Comparison of ENCODE assay signal across 13 cellular contexts in genomic region chr14:100081997-100082625, GRCh38. TPM values are rescaled to one million over a fixed set of nuclear protein-coding genes. Genes with fewer than 3 reads are reported as not detected.
A peak's percentile ranks its signal among the peaks of the same experiment; 100 is the strongest.
DNase-seq lines count a peak whose midpoint lies in the region; ATAC-seq and TF ChIP-seq lines count a peak whose summit lies in the region.
"Had no signal": no experiment of that assay in that cellular context is flagged by ENCODE, and none has a peak within 500 bp of the region (broad histone marks: within the 10 kb centered on the region; RNA-seq: fewer than 3 reads in every experiment).

No MANE protein-coding gene starts in this region.

- H3K4me1 Mint-ChIP-seq in activated T-helper 17 cell treated with anti-CD3 and anti-CD28 coated beads, Interleukin-2, amount 50 U/mL, for 72 hours: peaks cover 75% of the 10 kb centered on the region
- H3K4me1 Mint-ChIP-seq in naive B cell: peaks cover 55 to 70% (median 59%) of the 10 kb centered on the region in 3 donors

- peaks cover 99% of the 10 kb centered on the region for H3K36me3 Mint-ChIP-seq in activated T-helper 17 cell treated with anti-CD3 and anti-CD28 coated beads, Interleukin-2, amount 50 U/mL, for 72 hours (ENCODE audit: low read depth)
- peaks cover 7 to 17% of the 10 kb centered on the region in 2 donors for H3K36me3 Mint-ChIP-seq in naive B cell

- H3K9ac ChIP-seq in BLaER1: peak overlapping the region; percentile 57; the same call in 1 of the 2 replicates
- H3K9ac ChIP-seq: KMS-11 had no signal

- H3K9me3 Mint-ChIP-seq in activated T-helper 17 cell treated with anti-CD3 and anti-CD28 coated beads, Interleukin-2, amount 50 U/mL, for 72 hours: no peaks in the 10 kb centered on the region
- no peaks in the 10 kb centered on the region for H3K9me3 Mint-ChIP-seq in naive B cell

- H3K27ac Mint-ChIP-seq in activated T-helper 17 cell treated with anti-CD3 and anti-CD28 coated beads, Interleukin-2, amount 50 U/mL, for 72 hours: peak overlapping the region; percentile 92
- H3K27ac Mint-ChIP-seq in naive B cell: peak overlapping the region in 5 of 6 donors; percentile 81 to 96 (median 88)

- peaks cover 98% of the 10 kb centered on the region for H4K20me1 ChIP-seq in BLaER1

- TF ChIP-seq CTCF in HL-60 (IDR thresholded peaks at IDR 0.05; ENCODE audit: insufficient read depth, low read length): no peak

- H3K36me3 ChIP-seq in BLaER1: peaks cover 41% of the 10 kb centered on the region
- H3K36me3 ChIP-seq: prostate gland had no signal

- H3K27me3 ChIP-seq in BLaER1: no peaks in the 10 kb centered on the region
- no peaks in the 10 kb centered on the region for H3K27me3 ChIP-seq in HL-60 (ENCODE audit: insufficient read depth, poor library complexity, severe bottlenecking)

- peaks cover 61% of the 10 kb centered on the region for H3K4me1 ChIP-seq in BLaER1
- H3K4me1 ChIP-seq: prostate gland had no signal

- peak overlapping the region; percentile 85 for H3K4me2 ChIP-seq in BLaER1
- H3K4me2 ChIP-seq: KMS-11, smooth muscle cell had no signal

- DNase-seq in HL-60 (ENCODE audit: low read depth in 1 of 2, low spot score in 1 of 2): no peak
- DNase-seq in naive B cell: no peak
- DNase-seq in COLO829 (ENCODE audit: low spot score): no peak
- no peak for DNase-seq in KG1 (lab: John Stamatoyannopoulos, UW)
- no peak for DNase-seq in NCI-H69 (lab: John Stamatoyannopoulos, UW)
- DNase-seq: DMS 273 treated with DMSO at 0.1 percent for 48 hours had no signal

- H3K9me3 ChIP-seq in BLaER1: no peaks in the 10 kb centered on the region
- H3K9me3 ChIP-seq: prostate gland had no signal

- H3K4me3 ChIP-seq in BLaER1 (0 out of 2 replicates have a peak overlapping the region, but pooled peaks have one; percentile 2), HL-60 (replicated peaks; ENCODE audit: insufficient read depth, low read length) (no peak overlapping the region)
- H3K4me3 ChIP-seq: prostate gland, smooth muscle cell had no signal

- ATAC-seq in activated T-helper 17 cell treated with anti-CD3 and anti-CD28 coated beads, Interleukin-2, amount 50 U/mL, for 72 hours (replicated peaks): peak; percentile 69
- ATAC-seq in naive B cell (ENCODE audit: low read depth in 2 of 2): no peak
- no peak for ATAC-seq in HG02571 (IDR thresholded peaks at IDR 0.05; ENCODE audit: unreplicated experiment)
- ATAC-seq: Right ventricle myocardium inferior had no signal

- H3K27ac ChIP-seq in BLaER1 (peak overlapping the region; percentile 61), HL-60 (replicated peaks) (peak overlapping the region; percentile 35)
- H3K27ac ChIP-seq: KMS-11, prostate gland had no signal

- peak overlapping the region; percentile 93 for H3K4me3 Mint-ChIP-seq in activated T-helper 17 cell treated with anti-CD3 and anti-CD28 coated beads, Interleukin-2, amount 50 U/mL, for 72 hours
- peak overlapping the region in 6 of 8 donors; percentile 35 to 76 (median 72) for H3K4me3 Mint-ChIP-seq in naive B cell

- H3K27me3 Mint-ChIP-seq in activated T-helper 17 cell treated with anti-CD3 and anti-CD28 coated beads, Interleukin-2, amount 50 U/mL, for 72 hours: no peaks in the 10 kb centered on the region
- H3K27me3 Mint-ChIP-seq in naive B cell: no peaks in the 10 kb centered on the region

RNA-seq across cellular contexts. Expression of gene EVL, which starts 16.9 kb away (rescaled TPM):
- total RNA-seq in activated T-helper 17 cell treated with anti-CD3 and anti-CD28 coated beads, Interleukin-2, amount 50 U/mL, for 72 hours: 100 to 1,000 TPM; 493 to 560 TPM
- 100 to 1,000 TPM in 2 of 6 donors, 10 to 100 TPM in 4; 76.5 to 135 (median 89.8) TPM for polyA plus RNA-seq in naive B cell (ENCODE audit: low read depth in 6 of 6)
